Comparison of ENCODE assay signal across 19 cellular contexts in genomic region chr12:47075192-47076084, GRCh38. TPM values are rescaled to one million over a fixed set of nuclear protein-coding genes. Genes with fewer than 3 reads are reported as not detected.
DNase-seq lines count a peak whose midpoint lies in the region; ATAC-seq, FAIRE-seq and TF ChIP-seq lines count a peak whose summit lies in the region.
"Had no signal": no experiment of that assay in that cellular context is flagged by ENCODE, and none has a peak within 500 bp of the region (broad histone marks: within the 10 kb centered on the region; RNA-seq: fewer than 3 reads in every experiment).

No MANE protein-coding gene starts in this region.

- H3K9me3 Mint-ChIP-seq in CD14-positive monocyte: peaks cover 0 to 2% (median 0%) of the 10 kb centered on the region in 7 donors
- H3K9me3 Mint-ChIP-seq: CD4-positive, CD25-positive, alpha-beta regulatory T cell had no signal

- H3K27ac ChIP-seq in osteoblast (ENCODE audit: low read depth, low read length): no peak overlapping the region
- H3K27ac ChIP-seq: SK-N-MC had no signal

- no peaks in the 10 kb centered on the region for H3K36me3 ChIP-seq in bronchial epithelial cell (ENCODE audit: control insufficient read depth, insufficient read depth, low read length)
- H3K36me3 ChIP-seq in osteoblast (ENCODE audit: insufficient read depth, low read length): peaks cover 12% of the 10 kb centered on the region

- peaks cover 19% of the 10 kb centered on the region for H3K4me1 ChIP-seq in osteoblast (ENCODE audit: insufficient read depth, low read length)

- in situ Hi-C loops in G401 (cut with HindIII; ENCODE audit: low sequenced_read_pairs): no loop called here

- intact Hi-C loops in CD14-positive monocyte (cut with micrococcal nuclease): loop anchor here in 1 of 2 donors (2.0 kb wide), 1 partner anchor 321 kb away; no protein-coding TSS in a partner anchor

- no peaks in the 10 kb centered on the region for H3K9me3 ChIP-seq in osteoblast (ENCODE audit: low read depth, low read length)

- FAIRE-seq in RCC 7860 (lab: Jason Lieb, UNC) (no peak), bronchial epithelial cell (lab: Jason Lieb, UNC) (peak; percentile 52)
- FAIRE-seq: D721Med had no signal

- H4K20me1 ChIP-seq in osteoblast (ENCODE audit: insufficient read depth, low read length): peaks cover 3% of the 10 kb centered on the region

- H3K27ac Mint-ChIP-seq in CD14-positive monocyte: no peak overlapping the region

- H3K36me3 Mint-ChIP-seq in CD14-positive monocyte: no peaks in the 10 kb centered on the region
- H3K36me3 Mint-ChIP-seq: CD4-positive, CD25-positive, alpha-beta regulatory T cell had no signal

- ATAC-seq in GM18873 (IDR thresholded peaks at IDR 0.05; ENCODE audit: low FRiP score, unreplicated experiment): no peak
- ATAC-seq: Right ventricle myocardium inferior had no signal

- H3K4me1 Mint-ChIP-seq in CD14-positive monocyte: peaks cover 13% of the 10 kb centered on the region

- TF ChIP-seq CTCF in bronchial epithelial cell (IDR thresholded peaks at IDR 0.05; ENCODE audit: insufficient read depth, low read length, severe bottlenecking): no peak
- no peak for TF ChIP-seq CTCF in osteoblast (IDR thresholded peaks at IDR 0.05; ENCODE audit: extremely low read depth, low read depth, low read length)
- TF ChIP-seq CTCF in CD14-positive monocyte (IDR thresholded peaks at IDR 0.05): no peak

- H3K4me2 ChIP-seq in osteoblast (ENCODE audit: insufficient read depth, low read length): peak overlapping the region; percentile 82

- peak; percentile 30 for DNase-seq in G401 (ENCODE audit: low spot score)
- peak; percentile 14 for DNase-seq in RCC 7860 (ENCODE audit: low spot score)
- no peak for DNase-seq in bronchial epithelial cell (ENCODE audit: low read depth)
- DNase-seq in osteoblast (ENCODE audit: insufficient read length, low spot score, missing footprints): no peak
- DNase-seq in effector CD4-positive, alpha-beta T cell: no peak
- no peak for DNase-seq in CD14-positive monocyte (ENCODE audit: low spot score)
- no peak for DNase-seq in activated CD4-positive, CD25-positive, alpha-beta regulatory T cell (lab: John Stamatoyannopoulos, UW)
- DNase-seq: CD4-positive, CD25-positive, alpha-beta regulatory T cell; DMS79; GOT3; KBM-7; NCI-H1436; NCI-H2029; NCI-H2171 treated with DMSO at 0.1 percent for 48 hours; NCI-H748 treated with DMSO at 0.1 percent for 48 hours had no signal

- peaks cover 16 to 22% (median 17%) of the 10 kb centered on the region in 3 donors for H3K27me3 Mint-ChIP-seq in CD14-positive monocyte (ENCODE audit: low read depth in 3 of 3)
- H3K27me3 Mint-ChIP-seq: CD4-positive, CD25-positive, alpha-beta regulatory T cell had no signal

- no peak overlapping the region for H3K4me3 ChIP-seq in bronchial epithelial cell (ENCODE audit: low read depth, low read length)
- no peak overlapping the region for H3K4me3 ChIP-seq in osteoblast (ENCODE audit: insufficient read depth, low read length)
- H3K4me3 ChIP-seq: SK-N-MC had no signal

- H3K27me3 ChIP-seq in bronchial epithelial cell (ENCODE audit: control insufficient read depth, insufficient read depth, low read length): no peaks in the 10 kb centered on the region
- H3K27me3 ChIP-seq in osteoblast (ENCODE audit: insufficient read depth, low read length): no peaks in the 10 kb centered on the region

- no peak overlapping the region for H3K4me3 Mint-ChIP-seq in CD14-positive monocyte

- H3K79me2 ChIP-seq in osteoblast (ENCODE audit: insufficient read depth, low read length): peaks cover 34% of the 10 kb centered on the region

- no peak overlapping the region for H2AFZ ChIP-seq in osteoblast (ENCODE audit: low read length)

RNA-seq across cellular contexts. Expression of gene PCED1B, which starts 4.0 kb away (rescaled TPM):
- 9.2 and 9.5 TPM in 2 replicates for total RNA-seq in G401 (2014; rRNA removed; shearing (Covaris generic))
- 0.51 and 1.3 TPM in 2 replicates for total RNA-seq in bronchial epithelial cell
- total RNA-seq in osteoblast: 0.29 and 0.36 TPM in 2 replicates
- under 1 TPM in 1 of 2 donors, not detected in 1; 0.10 TPM for polyA plus RNA-seq in CD14-positive monocyte

RNA-seq across cellular contexts. Expression of gene AMIGO2, which starts 4.3 kb away (rescaled TPM):
- total RNA-seq in G401 (2014; rRNA removed; shearing (Covaris generic)): 155 and 186 TPM in 2 replicates
- 3.7 and 61.1 TPM in 2 replicates for total RNA-seq in bronchial epithelial cell
- total RNA-seq in osteoblast: 5.6 and 8.0 TPM in 2 replicates
- polyA plus RNA-seq in CD14-positive monocyte: under 1 TPM; 0.14 to 0.21 TPM

Comparison
In these comparisons a context has a peak if more than half of its experiments do, and no peak if none do; other contexts are left out.
1. DNase-seq: peak in G401 (single experiment) and RCC 7860 (single experiment); none in bronchial epithelial cell (single experiment), osteoblast (single experiment), effector CD4-positive, alpha-beta T cell (single experiment), CD14-positive monocyte (single experiment) and activated CD4-positive, CD25-positive, alpha-beta regulatory T cell (0 of 4).